ENCODE assay signal across 29 cellular contexts in the genomic region with DNA sequence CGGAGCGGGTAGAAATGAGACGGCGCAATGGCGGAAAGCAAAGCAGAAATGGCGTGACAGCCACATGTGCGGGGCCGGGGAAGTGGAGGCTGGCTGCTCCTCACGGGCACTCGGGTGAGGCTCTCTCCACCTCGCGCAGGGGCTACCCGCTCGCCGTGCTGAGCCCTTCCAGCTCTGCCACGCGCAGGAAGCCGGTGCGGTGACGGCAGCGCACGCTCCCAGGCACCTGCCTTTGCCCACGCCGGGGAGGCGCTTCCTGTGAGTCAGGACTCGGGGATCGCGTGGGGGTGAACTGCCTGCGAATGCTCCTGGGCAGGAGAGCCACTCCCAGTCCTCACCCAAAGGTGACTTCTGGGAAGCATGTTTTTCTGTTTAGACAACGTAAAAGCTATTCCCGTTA.
"Had no signal": no experiment of that assay in that cellular context is flagged by ENCODE, and none has a peak within 500 bp of the region (broad histone marks: within the 10 kb centered on the region; RNA-seq: fewer than 3 reads in every experiment).

No MANE protein-coding gene starts in this region.

- H3K4me1 ChIP-seq: ascending aorta, body of pancreas, Peyer's patch, SJSA1 had no signal

- H3K27me3 ChIP-seq: ascending aorta, body of pancreas, Peyer's patch, SJSA1 had no signal

- H3K36me3 ChIP-seq: ascending aorta, Peyer's patch, SJSA1 had no signal

- H3K4me3 ChIP-seq: ascending aorta, body of pancreas, Peyer's patch, SJSA1 had no signal

- H3K27ac ChIP-seq: ascending aorta, body of pancreas, Peyer's patch, RWPE1, SJSA1 had no signal

- ATAC-seq: activated CD8-positive, alpha-beta memory T cell treated with anti-CD3 and anti-CD28 coated beads, Interleukin-2, amount 10 ng/mL, durations not matched to agents 7 days and 5 days; activated naive CD4-positive, alpha-beta T cell treated with anti-CD3 and anti-CD28 coated beads, Interleukin-2, amount 50 U/mL, for 72 hours; activated naive CD8-positive, alpha-beta T cell treated with anti-CD3 and anti-CD28 coated beads, Interleukin-2, amount 50 U/mL, for 24 hours; body of pancreas; SK-N-SH treated with all-trans-retinoic acid at 6 μM for 48 hours; T-helper 17 cell had no signal

- DNase-seq: activated B cell treated with CpG ODN at 0.5 μM for 24 hours; activated CD4-positive, alpha-beta T cell treated with anti-CD3 and anti-CD28 coated beads for 1 hour; activated CD4-positive, alpha-beta T cell treated with anti-CD3 and anti-CD28 coated beads, Interleukin-2, amount 10 ng/mL, durations not matched to agents 24 days and 14 days; activated CD4-positive, alpha-beta T cell treated with anti-CD3 and anti-CD28 coated beads, Interleukin-2, amount 50 U/mL, for 48 hours; activated CD8-positive, alpha-beta memory T cell treated with anti-CD3 and anti-CD28 coated beads, Interleukin-2, amount 10 ng/mL, durations not matched to agents 7 days and 5 days; activated effector memory CD4-positive, alpha-beta T cell treated with Interleukin-2 at 50 U/mL for 16 hours; activated naive CD4-positive, alpha-beta T cell treated with Interleukin-2 at 50 U/mL for 16 hours; activated naive CD8-positive, alpha-beta T cell treated with anti-CD3 and anti-CD28 coated beads, Interleukin-2, amount 50 U/mL, for 24 hours; activated T-cell treated with anti-CD3 and anti-CD28 coated beads, Interleukin-2, amount 50 U/mL, for 24 hours; amniotic stem cell; body of pancreas; central memory CD4-positive, alpha-beta T cell; Kasumi-1; NCI-H1105 treated with DMSO at 0.1 percent for 48 hours; NCI-H1436 treated with DMSO at 0.1 percent for 48 hours; NCI-H187; NCI-H2081 treated with DMSO at 0.1 percent for 48 hours; NCI-H446; NCI-H524; Peyer's patch; SHP77; T-helper 17 cell; T-helper 9 cell had no signal

- FAIRE-seq: bronchial epithelial cell had no signal

- H3K9me3 ChIP-seq: ascending aorta, body of pancreas, Peyer's patch had no signal
